8 cellular contexts compared by ENCODE assay signal in the genomic region with DNA sequence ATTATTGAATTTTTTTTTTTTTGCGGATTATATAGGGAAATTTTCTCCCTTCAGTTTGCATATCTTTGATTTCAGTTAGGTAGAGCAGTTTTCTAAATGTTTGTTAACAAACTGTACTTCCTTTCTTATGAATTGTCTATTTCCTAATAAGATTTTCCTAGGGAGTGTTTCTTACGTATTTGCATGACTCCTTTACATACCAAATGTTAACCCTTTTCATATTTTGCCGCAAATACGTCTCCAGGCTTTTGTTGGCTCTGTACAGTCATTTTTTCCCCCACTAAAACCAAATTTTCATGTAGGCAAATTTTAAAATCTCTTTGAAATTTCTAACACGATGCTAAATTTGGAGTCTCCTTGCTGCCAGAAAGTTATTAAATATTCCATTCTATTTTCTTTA. TPM values are rescaled to one million over a fixed set of nuclear protein-coding genes. Genes with fewer than 3 reads are reported as not detected.
DNase-seq lines count a peak whose midpoint lies in the region; TF ChIP-seq lines count a peak whose summit lies in the region.
"Had no signal": no experiment of that assay in that cellular context is flagged by ENCODE, and none has a peak within 500 bp of the region (broad histone marks: within the 10 kb centered on the region; RNA-seq: fewer than 3 reads in every experiment).

No MANE protein-coding gene starts in this region.

- H3K23ac ChIP-seq in H9 (ENCODE audit: insufficient read length, low read depth, low read length): no peak overlapping the region

- no peak overlapping the region for H3K4ac ChIP-seq in H9 (ENCODE audit: low read depth, low read length)

- H3K4me1 Mint-ChIP-seq in H9: peaks cover 49 to 60% of the 10 kb centered on the region in 2 experiments
- peaks cover 25% of the 10 kb centered on the region for H3K4me1 Mint-ChIP-seq in activated T-helper 1 cell treated with anti-CD3 and anti-CD28 coated beads, Interleukin-12 subunit alpha, Interleukin-12 subunit beta, Interleukin-2, Interleukin-4 antibody, amounts not matched to agents 30 ng/mL and 10 ng/mL and 1 ng/mL, durations not matched to agents 14 hours and 24 hours and 36 hours (ENCODE audit: low read depth)
- H3K4me1 Mint-ChIP-seq in glutamatergic neuron (ENCODE audit: low read depth, unreplicated experiment): peaks cover 34% of the 10 kb centered on the region

- no peak overlapping the region for H4K8ac ChIP-seq in H9 (replicated peaks; ENCODE audit: insufficient read length, low read depth, low read length)

- peaks cover 2 to 3% of the 10 kb centered on the region in 2 experiments; a peak in 1 of 5 replicates for H3K9me3 Mint-ChIP-seq in H9
- no peaks in the 10 kb centered on the region for H3K9me3 Mint-ChIP-seq in activated T-helper 1 cell treated with anti-CD3 and anti-CD28 coated beads, Interleukin-12 subunit alpha, Interleukin-12 subunit beta, Interleukin-2, Interleukin-4 antibody, amounts not matched to agents 30 ng/mL and 10 ng/mL and 1 ng/mL, durations not matched to agents 14 hours and 24 hours and 36 hours
- peaks cover 10% of the 10 kb centered on the region for H3K9me3 Mint-ChIP-seq in glutamatergic neuron (ENCODE audit: unreplicated experiment)

- H3K9me3 ChIP-seq in H9 (ENCODE audit: control insufficient read depth, low read depth, low read length) (no peaks in the 10 kb centered on the region), stomach (no peaks in the 10 kb centered on the region)

- H3K4me2 ChIP-seq in H9 (ENCODE audit: insufficient read depth, insufficient read length, low read length): peak overlapping the region; percentile 35

- H3K4me1 ChIP-seq in H9 (ENCODE audit: insufficient read depth, low read length): peaks cover 13% of the 10 kb centered on the region
- peaks cover 29 to 53% (median 50%) of the 10 kb centered on the region in 4 donors for H3K4me1 ChIP-seq in stomach

- H2BK5ac ChIP-seq in H9 (ENCODE audit: insufficient read length, low read length): no peak overlapping the region

- H3K79me2 ChIP-seq in H9 (ENCODE audit: insufficient read depth, low read length): peaks cover 11% of the 10 kb centered on the region; the same call in 1 of the 2 replicates

- peaks cover 2 to 28% (median 22%) of the 10 kb centered on the region in 3 experiments for H3K36me3 Mint-ChIP-seq in H9 (ENCODE audit: insufficient read depth in 1 of 3, low read depth in 3 of 3)
- peaks cover 3% of the 10 kb centered on the region for H3K36me3 Mint-ChIP-seq in activated T-helper 1 cell treated with anti-CD3 and anti-CD28 coated beads, Interleukin-12 subunit alpha, Interleukin-12 subunit beta, Interleukin-2, Interleukin-4 antibody, amounts not matched to agents 30 ng/mL and 10 ng/mL and 1 ng/mL, durations not matched to agents 14 hours and 24 hours and 36 hours (ENCODE audit: low read depth)
- no peaks in the 10 kb centered on the region for H3K36me3 Mint-ChIP-seq in glutamatergic neuron (ENCODE audit: unreplicated experiment)

- no peaks in the 10 kb centered on the region; the same call in 1 of the 2 replicates for H3K27me3 Mint-ChIP-seq in H9 (ENCODE audit: low read depth)
- peaks cover 27% of the 10 kb centered on the region for H3K27me3 Mint-ChIP-seq in activated T-helper 1 cell treated with anti-CD3 and anti-CD28 coated beads, Interleukin-12 subunit alpha, Interleukin-12 subunit beta, Interleukin-2, Interleukin-4 antibody, amounts not matched to agents 30 ng/mL and 10 ng/mL and 1 ng/mL, durations not matched to agents 14 hours and 24 hours and 36 hours (ENCODE audit: insufficient read depth)
- H3K27me3 Mint-ChIP-seq in glutamatergic neuron (ENCODE audit: unreplicated experiment): peaks cover 7% of the 10 kb centered on the region

- no peak overlapping the region for H2BK12ac ChIP-seq in H9 (ENCODE audit: insufficient read length, low read depth, low read length)

- TF ChIP-seq POLR2A in stomach (IDR thresholded peaks at IDR 0.05): no peak

- H2BK15ac ChIP-seq in H9 (ENCODE audit: low read depth, low read length): no peak overlapping the region

- peaks cover 0 to under 1% (median 0%) of the 10 kb centered on the region in 4 donors for H3K36me3 ChIP-seq in stomach

- H4K20me1 ChIP-seq in H9 (ENCODE audit: control insufficient read depth, insufficient read depth, insufficient read length): peaks cover 3% of the 10 kb centered on the region

- no peaks in the 10 kb centered on the region for H3K79me1 ChIP-seq in H9 (ENCODE audit: insufficient read depth, low read depth, low read length, poor library complexity, severe bottlenecking)

- no peak overlapping the region for H4K91ac ChIP-seq in H9 (ENCODE audit: insufficient read length, low read depth, low read length)

- no peak overlapping the region for H2AK5ac ChIP-seq in H9 (ENCODE audit: insufficient read length, low read length)

- no peak for TF ChIP-seq EP300 in stomach (IDR thresholded peaks at IDR 0.05)

- no peak overlapping the region for H2AFZ ChIP-seq in H9 (ENCODE audit: low read length)

- H3K27ac ChIP-seq in H9 (ENCODE audit: insufficient read length, low read depth, low read length) (no peak overlapping the region), stomach (peak overlapping the region in 3 of 5 donors; percentile 10 to 97 (median 65))

- H2BK20ac ChIP-seq in H9 (ENCODE audit: low read depth, low read length, poor library complexity, severe bottlenecking): no peak overlapping the region

- peaks cover 20% of the 10 kb centered on the region for H3K23me2 ChIP-seq in H9 (ENCODE audit: insufficient read length, low read depth, low read length, poor library complexity, severe bottlenecking)

- no peak overlapping the region for H3K14ac ChIP-seq in H9 (ENCODE audit: insufficient read depth, low read length)

- H3K27me3 ChIP-seq in H9 (ENCODE audit: insufficient read depth, low read length) (no peaks in the 10 kb centered on the region), stomach (no peaks in the 10 kb centered on the region)

- no peak overlapping the region for H4K5ac ChIP-seq in H9 (ENCODE audit: insufficient read length, low read depth, low read length)

- peak overlapping the region; percentile 66 to 67 for H3K4me3 Mint-ChIP-seq in H9
- peak overlapping the region; percentile 12 for H3K4me3 Mint-ChIP-seq in activated T-helper 1 cell treated with anti-CD3 and anti-CD28 coated beads, Interleukin-12 subunit alpha, Interleukin-12 subunit beta, Interleukin-2, Interleukin-4 antibody, amounts not matched to agents 30 ng/mL and 10 ng/mL and 1 ng/mL, durations not matched to agents 14 hours and 24 hours and 36 hours
- peak overlapping the region; percentile 8 for H3K4me3 Mint-ChIP-seq in glutamatergic neuron (ENCODE audit: unreplicated experiment)

- WGBS in H9 (ENCODE audit: extremely low coverage, insufficient read length, low lambda C conversion rate): no CpG with 5 or more reads among the region's 5 CpGs
- WGBS in stomach, 5 donors: 18 to 32% (median 22%) methylated on average over 5 of the region's 5 CpGs

- H3T11ph ChIP-seq in H9 (ENCODE audit: low read length): no peak overlapping the region

- H3K56ac ChIP-seq in H9 (ENCODE audit: insufficient read length, low read depth, low read length): no peak overlapping the region

- TF ChIP-seq CTCF in H9 (conservative IDR thresholded peaks at IDR 0.05) (no peak), glutamatergic neuron (IDR thresholded peaks at IDR 0.05; ENCODE audit: partially characterized antibody, unreplicated experiment) (no peak), stomach (IDR thresholded peaks at IDR 0.05) (no peak)

- H3K9ac ChIP-seq in H9 (ENCODE audit: extremely low read depth, insufficient read length, low read length): no peak overlapping the region

- no peak overlapping the region for H3K4me3 ChIP-seq in stomach

- H2BK120ac ChIP-seq in H9 (ENCODE audit: low read depth, low read length, poor library complexity, severe bottlenecking): no peak overlapping the region

- H3K27ac Mint-ChIP-seq in H9 (peak overlapping the region; percentile 93 to 99 (median 98)), glutamatergic neuron (ENCODE audit: unreplicated experiment) (no peak overlapping the region)
- H3K27ac Mint-ChIP-seq in activated T-helper 1 cell treated with anti-CD3 and anti-CD28 coated beads, Interleukin-12 subunit alpha, Interleukin-12 subunit beta, Interleukin-2, Interleukin-4 antibody, amounts not matched to agents 30 ng/mL and 10 ng/mL and 1 ng/mL, durations not matched to agents 14 hours and 24 hours and 36 hours: no peak overlapping the region

- no peak overlapping the region for H3K18ac ChIP-seq in H9 (ENCODE audit: insufficient read length, low read depth, low read length)

- DNase-seq in H9 (no peak), glutamatergic neuron (no peak), stomach (no peak), NCI-H82 (lab: John Stamatoyannopoulos, UW) (no peak), NOMO-1 (lab: John Stamatoyannopoulos, UW; ENCODE audit: unreplicated experiment in 2 of 2) (no peak), posterior cingulate gyrus (no peak)
- no peak for DNase-seq in activated T-helper 1 cell treated with anti-CD3 and anti-CD28 coated beads, Interleukin-12 subunit alpha, Interleukin-12 subunit beta, Interleukin-2, Interleukin-4 antibody, amounts not matched to agents 30 ng/mL and 10 ng/mL and 1 ng/mL, durations not matched to agents 14 hours and 24 hours and 36 hours (ENCODE audit: low spot score)
- DNase-seq: NCI-H2081 treated with DMSO at 0.1 percent for 48 hours had no signal

- intact Hi-C loops in activated T-helper 1 cell treated with anti-CD3 and anti-CD28 coated beads, Interleukin-12 subunit alpha, Interleukin-12 subunit beta, Interleukin-2, Interleukin-4 antibody, amounts not matched to agents 30 ng/mL and 10 ng/mL and 1 ng/mL, durations not matched to agents 14 hours and 24 hours and 36 hours (cut with micrococcal nuclease): loop anchor here (10.0 kb wide), 1 partner anchor 362 kb away; no protein-coding TSS in a partner anchor
- intact Hi-C loops in stomach (cut with DNase I; ENCODE audit: low total_unique reads) (no loop called here), posterior cingulate gyrus (cut with DNase I) (no loop called here)

RNA-seq across cellular contexts. Expression of a gene that starts 1.9 kb away (rescaled TPM):
- total RNA-seq in H9 (2021) (128 and 129 TPM in 2 replicates), glutamatergic neuron (ENCODE audit: unreplicated experiment) (15.9 TPM), stomach (100 to 1,000 TPM in 1 of 5 donors, 10 to 100 TPM in 3, 1 to 10 TPM in 1; 6.4 to 213 (median 21.3) TPM)
- 10.8 and 11.2 TPM in 2 replicates for total RNA-seq in activated T-helper 1 cell treated with anti-CD3 and anti-CD28 coated beads, Interleukin-12 subunit alpha, Interleukin-12 subunit beta, Interleukin-2, Interleukin-4 antibody, amounts not matched to agents 30 ng/mL and 10 ng/mL and 1 ng/mL, durations not matched to agents 14 hours and 24 hours and 36 hours
- polyA plus RNA-seq in stomach: 10 to 100 TPM in 2 of 3 donors, 1 to 10 TPM in 1; 8.8 to 18.3 (median 10.4) TPM

RNA-seq across cellular contexts. Expression of a gene that starts 17.4 kb away (rescaled TPM):
- total RNA-seq in H9 (2021) (7.3 and 8.1 TPM in 2 replicates), glutamatergic neuron (ENCODE audit: unreplicated experiment) (10.0 TPM), stomach (10 to 100 TPM in 2 of 5 donors, 1 to 10 TPM in 2, not detected in 1; 1.8 to 26.4 (median 11.0) TPM)
- 3.0 and 3.3 TPM in 2 replicates for total RNA-seq in activated T-helper 1 cell treated with anti-CD3 and anti-CD28 coated beads, Interleukin-12 subunit alpha, Interleukin-12 subunit beta, Interleukin-2, Interleukin-4 antibody, amounts not matched to agents 30 ng/mL and 10 ng/mL and 1 ng/mL, durations not matched to agents 14 hours and 24 hours and 36 hours
- 1 to 10 TPM; 1.9 to 3.7 (median 2.1) TPM for polyA plus RNA-seq in stomach

RNA-seq across cellular contexts. Expression of a gene that starts 44.0 kb away (rescaled TPM):
- total RNA-seq in H9 (2021): 30.5 and 33.2 TPM in 2 replicates
- total RNA-seq in activated T-helper 1 cell treated with anti-CD3 and anti-CD28 coated beads, Interleukin-12 subunit alpha, Interleukin-12 subunit beta, Interleukin-2, Interleukin-4 antibody, amounts not matched to agents 30 ng/mL and 10 ng/mL and 1 ng/mL, durations not matched to agents 14 hours and 24 hours and 36 hours: 27.1 and 27.8 TPM in 2 replicates
- 9.8 TPM for total RNA-seq in glutamatergic neuron (ENCODE audit: unreplicated experiment)
- total RNA-seq in stomach: 10 to 100 TPM in 1 of 5 donors, 1 to 10 TPM in 4; 1.2 to 16.2 (median 9.0) TPM
- 1 to 10 TPM; 2.4 to 4.6 (median 2.5) TPM for polyA plus RNA-seq in stomach

Comparison
In these comparisons a context has a peak if more than half of its experiments do, and no peak if none do; other contexts are left out.
1. H3K27ac Mint-ChIP-seq: peak in H9 (3 of 3); none in activated T-helper 1 cell treated with anti-CD3 and anti-CD28 coated beads, Interleukin-12 subunit alpha, Interleukin-12 subunit beta, Interleukin-2, Interleukin-4 antibody, amounts not matched to agents 30 ng/mL and 10 ng/mL and 1 ng/mL, durations not matched to agents 14 hours and 24 hours and 36 hours (single experiment) and glutamatergic neuron (single experiment).
2. H3K4me3 Mint-ChIP-seq: peak in every context shown above with its lines; median percentile 66 in H9; 12 in activated T-helper 1 cell treated with anti-CD3 and anti-CD28 coated beads, Interleukin-12 subunit alpha, Interleukin-12 subunit beta, Interleukin-2, Interleukin-4 antibody, amounts not matched to agents 30 ng/mL and 10 ng/mL and 1 ng/mL, durations not matched to agents 14 hours and 24 hours and 36 hours; 8 in glutamatergic neuron.